8 cellular contexts compared by ENCODE assay signal in the genomic region with DNA sequence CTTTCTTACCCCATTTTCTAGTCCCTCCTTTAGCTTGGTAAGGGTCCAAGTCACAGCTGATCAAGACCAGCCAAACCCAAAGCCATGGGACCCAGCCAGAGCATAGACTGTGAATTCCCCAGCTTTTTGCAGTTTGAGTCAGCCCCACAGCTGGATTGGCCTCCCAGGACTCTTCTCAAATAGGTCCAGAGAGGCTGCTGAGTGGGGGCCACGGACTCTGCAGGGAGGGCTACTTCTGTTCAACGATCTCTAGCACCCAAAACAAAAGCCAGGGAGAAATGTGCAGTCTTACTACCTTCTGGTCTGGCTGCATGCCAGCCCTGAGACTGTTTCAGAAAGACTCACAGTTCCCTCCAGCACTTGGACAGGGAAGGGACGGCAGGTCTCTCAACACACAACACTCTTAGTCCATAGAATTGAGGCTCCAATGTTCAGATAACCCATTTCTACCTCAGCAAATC. TPM values are rescaled to one million over a fixed set of nuclear protein-coding genes. Genes with fewer than 3 reads are reported as not detected.
DNase-seq lines count a peak whose midpoint lies in the region; ATAC-seq and TF ChIP-seq lines count a peak whose summit lies in the region.

No MANE protein-coding gene starts in this region.

- H3K27me3 Mint-ChIP-seq in CD4-positive, alpha-beta T cell: no peaks in the 10 kb centered on the region
- H3K27me3 Mint-ChIP-seq in activated naive CD8-positive, alpha-beta T cell: no peaks in the 10 kb centered on the region

- no peaks in the 10 kb centered on the region for H3K9me3 ChIP-seq in CD4-positive, alpha-beta T cell (ENCODE audit: control insufficient read depth, low read length)

- H3K36me3 Mint-ChIP-seq in CD4-positive, alpha-beta T cell (ENCODE audit: low read depth): no peaks in the 10 kb centered on the region
- peaks cover 5% of the 10 kb centered on the region for H3K36me3 Mint-ChIP-seq in activated naive CD8-positive, alpha-beta T cell

- no peaks in the 10 kb centered on the region for H3K9me3 Mint-ChIP-seq in CD4-positive, alpha-beta T cell
- no peaks in the 10 kb centered on the region for H3K9me3 Mint-ChIP-seq in activated naive CD8-positive, alpha-beta T cell (ENCODE audit: low read depth)

- no peak for TF ChIP-seq CTCF in CD4-positive, alpha-beta T cell (IDR thresholded peaks at IDR 0.05)

- DNase-seq in CD4-positive, alpha-beta T cell: no peak
- DNase-seq in mucosa of gallbladder (ENCODE audit: low spot score): peak; percentile 39
- DNase-seq in HuH-7 (ENCODE audit: low spot score): no peak
- no peak for DNase-seq in central memory CD4-positive, alpha-beta T cell

- H3K4me1 Mint-ChIP-seq in CD4-positive, alpha-beta T cell (ENCODE audit: low read depth): peaks cover 72% of the 10 kb centered on the region
- peaks cover 49% of the 10 kb centered on the region for H3K4me1 Mint-ChIP-seq in activated naive CD8-positive, alpha-beta T cell (ENCODE audit: low read depth)

- no peak for ATAC-seq in CD4-positive, alpha-beta T cell (ENCODE audit: poor library complexity)
- peak; percentile 26 for ATAC-seq in HG02678 (IDR thresholded peaks at IDR 0.05; ENCODE audit: unreplicated experiment)
- no peak for ATAC-seq in GM21717 (IDR thresholded peaks at IDR 0.05; ENCODE audit: unreplicated experiment)
- no peak for ATAC-seq in GM19397 (IDR thresholded peaks at IDR 0.05; ENCODE audit: unreplicated experiment)

- no peak overlapping the region for H3K27ac Mint-ChIP-seq in CD4-positive, alpha-beta T cell
- H3K27ac Mint-ChIP-seq in activated naive CD8-positive, alpha-beta T cell: peak overlapping the region; percentile 93

- intact Hi-C loops in CD4-positive, alpha-beta T cell (cut with DNase I, micrococcal nuclease): loop anchor here in 1 of 2 experiments (10.0 kb wide), 1 partner anchor 88 kb away; the partner anchor contains the start of gene HDAC7

- H3K4me3 Mint-ChIP-seq in CD4-positive, alpha-beta T cell: peak overlapping the region; percentile 95
- peak overlapping the region; percentile 97 for H3K4me3 Mint-ChIP-seq in activated naive CD8-positive, alpha-beta T cell

- CTCF ChIA-PET in CD4-positive, alpha-beta T cell (lab: Charles Lee): no interaction called here

- POLR2A ChIA-PET in CD4-positive, alpha-beta T cell (lab: Charles Lee): interaction anchor here (1.3 kb wide), 1 partner anchor 20 kb away, joined by 5 read pairs; no protein-coding TSS in a partner anchor

- no peak overlapping the region for H3K27ac ChIP-seq in CD4-positive, alpha-beta T cell (ENCODE audit: low read depth, low read length)

- no peaks in the 10 kb centered on the region for H3K27me3 ChIP-seq in CD4-positive, alpha-beta T cell (ENCODE audit: control insufficient read depth, insufficient read depth, low read length)

RNA-seq across cellular contexts. Expression of gene VDR, which starts 1.6 kb away (rescaled TPM):
- total RNA-seq in CD4-positive, alpha-beta T cell: 1 to 10 TPM in 1 of 2 experiments, under 1 TPM in 1; 0.93 to 1.6 TPM
- total RNA-seq in mucosa of gallbladder: 33.8 TPM

Comparison
In these comparisons a context has a peak if more than half of its experiments do, and no peak if none do; other contexts are left out.
1. RNA of gene VDR, which starts 1.6 kb away (total RNA-seq): 33.8 TPM in mucosa of gallbladder (single experiment); 0.93 to 1.6 TPM in CD4-positive, alpha-beta T cell; every median in the first group is over 10 times any median in the second.